ENCODE assay signal across 23 cellular contexts in genomic region chr14:31909977-31910376, GRCh38.
"Had no signal": no experiment of that assay in that cellular context is flagged by ENCODE, and none has a peak within 500 bp of the region (broad histone marks: within the 10 kb centered on the region; RNA-seq: fewer than 3 reads in every experiment).

No MANE protein-coding gene starts in this region.

- H3K36me3 ChIP-seq: MG63, Peyer's patch, SJCRH30 had no signal

- H3K4me2 ChIP-seq: PC-9 had no signal

- H3K27ac ChIP-seq: HL-60, PC-9, Peyer's patch, SJCRH30 had no signal

- H3K9me3 ChIP-seq: MG63 had no signal

- DNase-seq: KBM-7, MG63, NCI-H1092 treated with DMSO at 0.1 percent for 48 hours, NCI-H1436, NCI-H187, NCI-H2029, NCI-H2081 treated with DMSO at 0.1 percent for 48 hours, NCI-H2171, NCI-H226, NCI-H446, NCI-H510A, NCI-H524 treated with DMSO at 0.1 percent for 48 hours, NCI-H69, NCI-H774, OCI-M1, PC-9, Peyer's patch, SHP77 treated with DMSO at 0.1 percent for 48 hours, SJCRH30 had no signal

- H3K4me1 ChIP-seq: Peyer's patch, SJCRH30 had no signal

- ATAC-seq: Right ventricle myocardium inferior, SK-N-SH treated with all-trans-retinoic acid at 6 μM for 48 hours had no signal

- H2AFZ ChIP-seq: PC-9 had no signal

- H3K27me3 Mint-ChIP-seq: IgD-negative memory B cell had no signal

- H3K36me3 Mint-ChIP-seq: IgD-negative memory B cell had no signal

- H3K27me3 ChIP-seq: MG63, Peyer's patch, SJCRH30 had no signal

- H3K4me1 Mint-ChIP-seq: IgD-negative memory B cell had no signal

- H3K4me3 ChIP-seq: MG63, PC-9, Peyer's patch, SJCRH30 had no signal
